Comparison of ENCODE assay signal across 12 cellular contexts in genomic region chr7:24788075-24788474, GRCh38. TPM values are rescaled to one million over a fixed set of nuclear protein-coding genes. Genes with fewer than 3 reads are reported as not detected.
DNase-seq lines count a peak whose midpoint lies in the region; ATAC-seq and TF ChIP-seq lines count a peak whose summit lies in the region.
"Had no signal": no experiment of that assay in that cellular context is flagged by ENCODE, and none has a peak within 500 bp of the region (broad histone marks: within the 10 kb centered on the region; RNA-seq: fewer than 3 reads in every experiment).

No MANE protein-coding gene starts in this region.

- no peak overlapping the region for H2BK5ac ChIP-seq in trophoblast cell (ENCODE audit: low read depth, low read length, poor library complexity)

- H2AK5ac ChIP-seq in trophoblast cell (ENCODE audit: low read length), result no peak overlapping the region

- no peak for TF ChIP-seq EP300 in tibial nerve (IDR thresholded peaks at IDR 0.05)

- no peaks in the 10 kb centered on the region for H3K79me2 ChIP-seq in trophoblast cell (ENCODE audit: control insufficient read depth, insufficient read depth, low read length, poor library complexity)

- TF ChIP-seq CTCF in BE2C (IDR thresholded peaks at IDR 0.05; ENCODE audit: low read depth, low read length) (peak; percentile 56), GM13977 (IDR thresholded peaks at IDR 0.05; ENCODE audit: extremely low read depth, insufficient read depth, missing control alignments) (peak; percentile 45), astrocyte of the cerebellum (IDR thresholded peaks at IDR 0.05; ENCODE audit: low read depth, low read length, missing control alignments) (peak; percentile 43), lower lobe of right lung (IDR thresholded peaks at IDR 0.05) (peak; percentile 29), tibial nerve (IDR thresholded peaks at IDR 0.05) (no peak)

- H3K14ac ChIP-seq in trophoblast cell (ENCODE audit: low read length), result no peak overlapping the region

- no peak overlapping the region for H4K8ac ChIP-seq in trophoblast cell (ENCODE audit: low read depth, low read length)

- H3K27me3 ChIP-seq in BE2C (no peaks in the 10 kb centered on the region), lower lobe of right lung (ENCODE audit: low read depth) (no peaks in the 10 kb centered on the region), tibial nerve (no peaks in the 10 kb centered on the region), trophoblast cell (ENCODE audit: insufficient read depth, low read length) (no peaks in the 10 kb centered on the region)

- H3K79me1 ChIP-seq in trophoblast cell (ENCODE audit: low read length), result no peaks in the 10 kb centered on the region

- H3K4me3 ChIP-seq in BE2C (ENCODE audit: low read depth, low read length) (no peak overlapping the region), astrocyte of the cerebellum (ENCODE audit: low read depth, low read length) (no peak overlapping the region), lower lobe of right lung (no peak overlapping the region), tibial nerve (no peak overlapping the region), trophoblast cell (ENCODE audit: low read depth, low read length) (no peak overlapping the region)

- H3K27ac ChIP-seq in lower lobe of right lung (no peak overlapping the region), tibial nerve (no peak overlapping the region), trophoblast cell (ENCODE audit: low read depth, low read length) (no peak overlapping the region)

- H3K4ac ChIP-seq in trophoblast cell (ENCODE audit: low read depth, low read length), result no peak overlapping the region

- H3K18ac ChIP-seq in trophoblast cell (ENCODE audit: low read length), result no peak overlapping the region

- H2BK120ac ChIP-seq in trophoblast cell (ENCODE audit: insufficient read depth, low read length, poor library complexity), result no peak overlapping the region

- H4K91ac ChIP-seq in trophoblast cell (ENCODE audit: low read depth, low read length), result no peak overlapping the region

- no peak overlapping the region for H4K12ac ChIP-seq in trophoblast cell (ENCODE audit: low read depth, low read length)

- intact Hi-C loops in lower lobe of right lung (cut with DNase I), result no loop called here

- no peak for ATAC-seq in lower lobe of right lung

- no peak overlapping the region for H3K4me2 ChIP-seq in trophoblast cell (ENCODE audit: low read length)

- H3K9me3 ChIP-seq in BE2C, result no peaks in the 10 kb centered on the region
- H3K9me3 ChIP-seq in lower lobe of right lung, result peaks cover 5% of the 10 kb centered on the region
- H3K9me3 ChIP-seq in tibial nerve, result peaks cover 0 to 5% (median 0%) of the 10 kb centered on the region in 4 donors
- H3K9me3 ChIP-seq in trophoblast cell (ENCODE audit: insufficient read depth, low read depth, low read length), result peaks cover 11% of the 10 kb centered on the region

- WGBS in tibial nerve, 2 donors, result 91 to 94% methylated on average over 6 to 9 of the region's 9 CpGs
- WGBS in trophoblast cell (ENCODE audit: extremely low coverage, insufficient coverage, insufficient read length), result no CpG with 5 or more reads among the region's 9 CpGs

- H3K36me3 ChIP-seq in BE2C (no peaks in the 10 kb centered on the region), lower lobe of right lung (no peaks in the 10 kb centered on the region), tibial nerve (no peaks in the 10 kb centered on the region), trophoblast cell (ENCODE audit: control insufficient read depth in 1 of 2, insufficient read depth in 2 of 2, low read length in 2 of 2) (no peaks in the 10 kb centered on the region)

- in situ Hi-C loops in GM13977 (cut with MboI; ENCODE audit: low pct_unique_long_range_greater_than_20kb, low sequenced_read_pairs, unreplicated experiment) (no loop called here), astrocyte of the cerebellum (cut with HindIII; ENCODE audit: low sequenced_read_pairs) (no loop called here), KBM-7 (cut with MboI; ENCODE audit: low pct_unique_long_range_greater_than_20kb, low sequenced_read_pairs) (no loop called here)

- no peak for TF ChIP-seq POLR2A in tibial nerve (IDR thresholded peaks at IDR 0.05)

- H3K4me1 ChIP-seq in BE2C (no peaks in the 10 kb centered on the region), lower lobe of right lung (no peaks in the 10 kb centered on the region), tibial nerve (no peaks in the 10 kb centered on the region), trophoblast cell (ENCODE audit: control insufficient read depth in 1 of 2, insufficient read depth in 2 of 2, low read length in 2 of 2) (no peaks in the 10 kb centered on the region)

- H3K23ac ChIP-seq in trophoblast cell (ENCODE audit: low read length), result no peak overlapping the region

- DNase-seq in BE2C (no peak), GM13977 (ENCODE audit: low spot score) (no peak), astrocyte of the cerebellum (ENCODE audit: low read depth) (no peak), lower lobe of right lung (no peak), tibial nerve (ENCODE audit: low spot score in 2 of 2) (no peak), KBM-7 (no peak), trophoblast cell (no peak), middle frontal gyrus (ENCODE audit: extremely low spot score, low spot score) (no peak)
- DNase-seq: activated CD4-positive, alpha-beta T cell treated with anti-CD3 and anti-CD28 coated beads, Interleukin-2, amount 50 U/mL, for 1 hour; DMS 273 treated with DMSO at 0.1 percent for 48 hours; NCI-H1092 treated with DMSO at 0.1 percent for 48 hours; NCI-H510A treated with DMSO at 0.1 percent for 48 hours had no signal

- H2BK12ac ChIP-seq in trophoblast cell (ENCODE audit: low read length), result no peak overlapping the region

- no peak overlapping the region for H2AFZ ChIP-seq in trophoblast cell (ENCODE audit: insufficient read depth, low read length, poor library complexity)

- no peak overlapping the region for H3K9ac ChIP-seq in trophoblast cell (ENCODE audit: low read length)

RNA-seq across cellular contexts. Expression of gene GSDME, which starts 30.8 kb away (rescaled TPM):
- polyA plus RNA-seq in BE2C (2012; ENCODE audit: insufficient read depth, insufficient read length, low read depth), result 5.8 TPM
- total RNA-seq in lower lobe of right lung, result 8.2 TPM
- total RNA-seq in tibial nerve, result 10 to 100 TPM in 2 of 4 donors, 1 to 10 TPM in 2; 5.3 to 15.7 (median 10.6) TPM
- 22.7 and 23.9 TPM in 2 replicates for polyA plus RNA-seq in trophoblast cell (2013)

Comparison
In these comparisons a context has a peak if more than half of its experiments do, and no peak if none do; other contexts are left out.
1. CTCF ChIP-seq: peak in BE2C (single experiment), GM13977 (single experiment), astrocyte of the cerebellum (single experiment) and lower lobe of right lung (single experiment); none in tibial nerve (0 of 5).